ENCODE assay signal across 9 cellular contexts in the genomic region with DNA sequence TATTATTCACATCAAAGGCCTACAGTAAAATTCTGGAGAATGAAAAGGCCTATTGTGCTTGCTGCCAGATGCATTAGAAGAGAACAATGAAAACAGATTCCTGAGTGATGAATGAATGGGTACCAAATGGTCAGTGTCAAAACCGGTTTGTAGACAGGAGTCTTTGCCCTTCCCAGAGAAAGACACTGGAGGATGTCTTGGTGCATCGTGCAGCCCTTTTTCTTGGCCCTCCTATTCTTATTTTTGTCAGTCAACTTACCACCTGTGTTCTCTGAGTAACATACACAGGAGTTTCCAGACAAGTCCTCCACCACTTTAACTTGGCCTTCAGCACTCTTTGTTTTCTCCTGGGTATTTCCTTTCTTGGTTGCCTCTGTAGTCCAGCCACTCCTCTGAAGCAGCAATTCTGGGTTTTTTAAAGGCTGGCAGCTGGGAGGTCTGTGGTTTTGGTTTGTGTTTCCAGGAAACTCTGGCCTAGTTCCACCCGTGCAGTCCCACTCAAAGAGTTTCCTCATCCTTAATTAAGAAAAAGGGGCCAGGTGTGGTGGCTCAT. TPM values are rescaled to one million over a fixed set of nuclear protein-coding genes. Genes with fewer than 3 reads are reported as not detected.
DNase-seq lines count a peak whose midpoint lies in the region; ATAC-seq and TF ChIP-seq lines count a peak whose summit lies in the region.
"Had no signal": no experiment of that assay in that cellular context is flagged by ENCODE, and none has a peak within 500 bp of the region (broad histone marks: within the 10 kb centered on the region; RNA-seq: fewer than 3 reads in every experiment).

No MANE protein-coding gene starts in this region.

- H3K4me3 ChIP-seq in vagina (no peak overlapping the region), uterus (no peak overlapping the region)
- H3K4me3 ChIP-seq: cardiac muscle cell had no signal

- no peaks in the 10 kb centered on the region for H3K36me3 ChIP-seq in vagina
- H3K36me3 ChIP-seq in uterus: no peaks in the 10 kb centered on the region
- H3K36me3 ChIP-seq: cardiac muscle cell had no signal

- DNase-seq in GDM1 (lab: John Stamatoyannopoulos, UW) (peak; percentile 61), MV-4-11 (lab: John Stamatoyannopoulos, UW) (peak; percentile 92), amniotic epithelial cell (ENCODE audit: low read depth) (peak; percentile 72), mesothelial cell of epicardium (ENCODE audit: low spot score in 2 of 2, unreplicated experiment in 2 of 2) (no peak), vagina (ENCODE audit: extremely low spot score in 2 of 2) (no peak), SHP77 (lab: John Stamatoyannopoulos, UW) (no peak), uterus (no peak)

- H3K27me3 Mint-ChIP-seq in mesothelial cell of epicardium (ENCODE audit: low read depth): no peaks in the 10 kb centered on the region

- peak overlapping the region; percentile 1 for H3K27ac Mint-ChIP-seq in mesothelial cell of epicardium

- peaks cover 11% of the 10 kb centered on the region for H3K4me1 Mint-ChIP-seq in mesothelial cell of epicardium

- H3K9me3 Mint-ChIP-seq in mesothelial cell of epicardium: peaks cover 3% of the 10 kb centered on the region

- H3K4me3 Mint-ChIP-seq in mesothelial cell of epicardium: no peak overlapping the region

- no peaks in the 10 kb centered on the region for H3K9me3 ChIP-seq in vagina
- H3K9me3 ChIP-seq in uterus: no peaks in the 10 kb centered on the region

- no peak for TF ChIP-seq CTCF in mesothelial cell of epicardium (IDR thresholded peaks at IDR 0.05; ENCODE audit: unreplicated experiment)
- no peak for TF ChIP-seq CTCF in vagina (IDR thresholded peaks at IDR 0.05)
- no peak for TF ChIP-seq CTCF in uterus (IDR thresholded peaks at IDR 0.05)

- ATAC-seq in activated CD4-positive, CD25-positive, alpha-beta regulatory T cell treated with anti-CD3 and anti-CD28 coated beads, Interleukin-2, amount 50 U/mL, for 24 hours: no peak

- H3K36me3 Mint-ChIP-seq in mesothelial cell of epicardium: peaks cover 8% of the 10 kb centered on the region

- H3K27ac ChIP-seq in vagina (no peak overlapping the region), uterus (no peak overlapping the region)
- H3K27ac ChIP-seq: cardiac muscle cell had no signal

- no peaks in the 10 kb centered on the region for H3K27me3 ChIP-seq in vagina
- no peaks in the 10 kb centered on the region for H3K27me3 ChIP-seq in uterus
- H3K27me3 ChIP-seq: cardiac muscle cell had no signal

- TF ChIP-seq POLR2A in vagina (IDR thresholded peaks at IDR 0.05): no peak
- no peak for TF ChIP-seq POLR2A in uterus (IDR thresholded peaks at IDR 0.05)

- no peaks in the 10 kb centered on the region for H3K4me1 ChIP-seq in vagina
- no peaks in the 10 kb centered on the region for H3K4me1 ChIP-seq in uterus

- intact Hi-C loops in vagina (cut with DNase I) (no loop called here), uterus (cut with DNase I; ENCODE audit: low total_unique reads) (no loop called here)

RNA-seq across cellular contexts. Expression of gene PSTPIP2, which starts 29.4 kb away (rescaled TPM):
- total RNA-seq in mesothelial cell of epicardium: 10.6 to 12.7 TPM (median 11.8 TPM) in 3 replicates
- 9.1 TPM for total RNA-seq in vagina
- 1 to 10 TPM in 3 of 4 donors, under 1 TPM in 1; 0.59 to 5.9 (median 3.2) TPM for total RNA-seq in uterus

RNA-seq across cellular contexts. Expression of gene ATP5F1A, which starts 55.4 kb away (rescaled TPM):
- total RNA-seq in mesothelial cell of epicardium: 322 to 340 TPM (median 329 TPM) in 3 replicates
- total RNA-seq in vagina: 247 TPM
- total RNA-seq in uterus: 100 to 1,000 TPM; 130 to 712 (median 221) TPM

Comparison
In these comparisons a context has a peak if more than half of its experiments do, and no peak if none do; other contexts are left out.
1. DNase-seq: peak in GDM1 (single experiment), MV-4-11 (single experiment) and amniotic epithelial cell (single experiment); none in mesothelial cell of epicardium (0 of 2), vagina (0 of 2), SHP77 (0 of 2) and uterus (0 of 2).